24 cellular contexts compared by ENCODE assay signal in the genomic region with DNA sequence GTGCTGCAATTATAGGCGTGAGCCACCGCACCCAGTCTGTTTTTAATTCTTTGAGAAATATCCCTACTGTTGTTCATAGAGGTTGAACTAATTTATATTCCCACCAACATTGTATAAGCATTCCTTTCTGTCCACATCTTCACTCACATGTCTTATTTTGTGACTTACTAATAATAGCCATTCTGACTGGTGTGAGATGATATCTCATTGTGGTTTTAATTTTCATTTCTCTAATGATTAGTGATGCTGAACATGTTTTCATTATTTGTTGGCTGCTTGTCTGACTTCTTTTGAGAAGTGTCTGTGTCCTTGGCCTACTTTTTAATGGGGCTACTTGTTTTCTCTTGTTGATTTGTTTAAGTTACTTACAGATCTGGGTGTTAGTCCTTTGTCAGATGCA.
DNase-seq lines count a peak whose midpoint lies in the region; ATAC-seq and TF ChIP-seq lines count a peak whose summit lies in the region.
"Had no signal": no experiment of that assay in that cellular context is flagged by ENCODE, and none has a peak within 500 bp of the region (broad histone marks: within the 10 kb centered on the region; RNA-seq: fewer than 3 reads in every experiment).

No MANE protein-coding gene starts in this region.

- no peaks in the 10 kb centered on the region for H3K4me1 ChIP-seq in BE2C
- H3K4me1 ChIP-seq: BLaER1 treated with 17β-estradiol and CSF1 and Interleukin-3, amounts not matched to agents 10 nM and 100 nM; left ventricle myocardium inferior; sigmoid colon had no signal

- ATAC-seq in GM19351 (IDR thresholded peaks at IDR 0.05; ENCODE audit: unreplicated experiment) = peak; percentile 38
- peak; percentile 47 for ATAC-seq in HG03432 (IDR thresholded peaks at IDR 0.05; ENCODE audit: unreplicated experiment)
- peak; percentile 26 for ATAC-seq in memory B cell (ENCODE audit: low read depth)
- no peak for ATAC-seq in GM21717 (IDR thresholded peaks at IDR 0.05; ENCODE audit: unreplicated experiment)

- peaks cover 24% of the 10 kb centered on the region for H3K4me1 Mint-ChIP-seq in memory B cell
- H3K4me1 Mint-ChIP-seq: activated CD4-positive, alpha-beta T cell treated with anti-CD3 and anti-CD28 coated beads, Interleukin-2, amount 10 ng/mL, durations not matched to agents 7 days and 5 days; activated naive CD4-positive, alpha-beta T cell treated with anti-CD3 and anti-CD28 coated beads, Interleukin-2, amount 10 ng/mL, durations not matched to agents 7 days and 5 days had no signal

- H3K27ac Mint-ChIP-seq in memory B cell = peak overlapping the region; percentile 31
- H3K27ac Mint-ChIP-seq: activated CD4-positive, alpha-beta T cell treated with anti-CD3 and anti-CD28 coated beads, Interleukin-2, amount 10 ng/mL, durations not matched to agents 7 days and 5 days; activated naive CD4-positive, alpha-beta T cell treated with anti-CD3 and anti-CD28 coated beads, Interleukin-2, amount 10 ng/mL, durations not matched to agents 7 days and 5 days; activated T-helper 1 cell treated with anti-CD3 and anti-CD28 coated beads, Interleukin-12 subunit alpha, Interleukin-12 subunit beta, Interleukin-2, Interleukin-4 antibody, amounts not matched to agents 30 ng/mL and 10 ng/mL and 1 ng/mL, durations not matched to agents 14 hours and 24 hours and 36 hours had no signal

- DNase-seq in GM12865 (ENCODE audit: low read depth) (peak; percentile 27), memory B cell (ENCODE audit: low spot score in 2 of 2) (no peak), BE2C (no peak)
- no peak for DNase-seq in stimulated activated CD4-positive, alpha-beta T cell treated with anti-CD3 and anti-CD28 coated beads, Interleukin-2, amount 100 ng/mL, for 48 hours
- DNase-seq: activated CD4-positive, alpha-beta T cell treated with anti-CD3 and anti-CD28 coated beads, Interleukin-2, amount 10 ng/mL, durations not matched to agents 7 days and 5 days; activated naive CD4-positive, alpha-beta T cell treated with anti-CD3 and anti-CD28 coated beads, Interleukin-2, amount 10 ng/mL, durations not matched to agents 7 days and 5 days; brain microvascular endothelial cell; COR-L47; GDM1; IMR-90; left ventricle myocardium inferior; NCI-H1048; NCI-H1694 treated with DMSO at 0.1 percent for 48 hours; NCI-H2171; NCI-H510A; SHP77; sigmoid colon; stimulated activated CD4-positive, alpha-beta T cell treated with anti-CD3 and anti-CD28 coated beads, Interleukin-15, amount 100 ng/mL, for 24 hours; tibial artery had no signal

- H3K36me3 ChIP-seq in BE2C = no peaks in the 10 kb centered on the region
- H3K36me3 ChIP-seq: BLaER1 treated with 17β-estradiol and CSF1 and Interleukin-3, amounts not matched to agents 10 nM and 100 nM; brain microvascular endothelial cell; left ventricle myocardium inferior; sigmoid colon; tibial artery had no signal

- H3K4me3 Mint-ChIP-seq in memory B cell = peak overlapping the region; percentile 27
- H3K4me3 Mint-ChIP-seq: activated CD4-positive, alpha-beta T cell treated with anti-CD3 and anti-CD28 coated beads, Interleukin-2, amount 10 ng/mL, durations not matched to agents 7 days and 5 days; activated naive CD4-positive, alpha-beta T cell treated with anti-CD3 and anti-CD28 coated beads, Interleukin-2, amount 10 ng/mL, durations not matched to agents 7 days and 5 days; activated T-helper 1 cell treated with anti-CD3 and anti-CD28 coated beads, Interleukin-12 subunit alpha, Interleukin-12 subunit beta, Interleukin-2, Interleukin-4 antibody, amounts not matched to agents 30 ng/mL and 10 ng/mL and 1 ng/mL, durations not matched to agents 14 hours and 24 hours and 36 hours had no signal

- no peaks in the 10 kb centered on the region for H3K36me3 Mint-ChIP-seq in memory B cell
- H3K36me3 Mint-ChIP-seq: activated naive CD4-positive, alpha-beta T cell treated with anti-CD3 and anti-CD28 coated beads, Interleukin-2, amount 10 ng/mL, durations not matched to agents 7 days and 5 days had no signal

- H3K9me3 Mint-ChIP-seq in memory B cell = no peaks in the 10 kb centered on the region
- H3K9me3 Mint-ChIP-seq: activated CD4-positive, alpha-beta T cell treated with anti-CD3 and anti-CD28 coated beads, Interleukin-2, amount 10 ng/mL, durations not matched to agents 7 days and 5 days; activated naive CD4-positive, alpha-beta T cell treated with anti-CD3 and anti-CD28 coated beads, Interleukin-2, amount 10 ng/mL, durations not matched to agents 7 days and 5 days; activated T-helper 1 cell treated with anti-CD3 and anti-CD28 coated beads, Interleukin-12 subunit alpha, Interleukin-12 subunit beta, Interleukin-2, Interleukin-4 antibody, amounts not matched to agents 30 ng/mL and 10 ng/mL and 1 ng/mL, durations not matched to agents 14 hours and 24 hours and 36 hours had no signal

- H3K4me3 ChIP-seq in GM12865 (ENCODE audit: low read depth, low read length) (no peak overlapping the region), BE2C (ENCODE audit: low read depth, low read length) (no peak overlapping the region)
- H3K4me3 ChIP-seq: BLaER1 treated with 17β-estradiol and CSF1 and Interleukin-3, amounts not matched to agents 10 nM and 100 nM; left ventricle myocardium inferior; sigmoid colon; tibial artery had no signal

- no peaks in the 10 kb centered on the region for H3K27me3 Mint-ChIP-seq in memory B cell
- H3K27me3 Mint-ChIP-seq: activated CD4-positive, alpha-beta T cell treated with anti-CD3 and anti-CD28 coated beads, Interleukin-2, amount 10 ng/mL, durations not matched to agents 7 days and 5 days; activated naive CD4-positive, alpha-beta T cell treated with anti-CD3 and anti-CD28 coated beads, Interleukin-2, amount 10 ng/mL, durations not matched to agents 7 days and 5 days had no signal

- H3K27me3 ChIP-seq in BE2C = no peaks in the 10 kb centered on the region
- H3K27me3 ChIP-seq: brain microvascular endothelial cell, sigmoid colon, tibial artery had no signal

- no peaks in the 10 kb centered on the region for H3K9me3 ChIP-seq in BE2C
- H3K9me3 ChIP-seq: BLaER1 treated with 17β-estradiol and CSF1 and Interleukin-3, amounts not matched to agents 10 nM and 100 nM; left ventricle myocardium inferior; sigmoid colon; tibial artery had no signal

- TF ChIP-seq CTCF in GM12865 (IDR thresholded peaks at IDR 0.05; ENCODE audit: insufficient read depth, low read depth, low read length, missing control alignments) = no peak
- TF ChIP-seq CTCF in BE2C (IDR thresholded peaks at IDR 0.05; ENCODE audit: low read depth, low read length) = no peak
